34 cellular contexts compared by ENCODE assay signal in the genomic region with DNA sequence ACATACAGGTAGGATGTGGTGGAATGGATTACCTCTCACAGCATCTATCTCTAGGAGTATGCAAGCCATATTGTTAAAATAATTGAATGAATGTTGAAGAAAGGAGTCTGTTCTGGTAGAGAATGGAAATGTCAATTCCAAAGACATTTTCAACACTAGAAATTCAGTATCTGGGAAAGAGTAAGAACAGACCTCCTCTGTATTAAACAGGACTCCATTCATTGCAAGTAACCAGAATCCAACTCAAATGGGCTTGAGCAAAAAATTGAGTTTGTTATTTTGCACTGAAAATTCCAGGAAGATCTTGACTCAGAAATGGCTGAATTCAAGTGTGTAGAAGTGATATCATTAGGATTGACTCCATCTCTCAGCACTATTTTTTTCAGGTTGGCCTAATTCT.
"Had no signal": no experiment of that assay in that cellular context is flagged by ENCODE, and none has a peak within 500 bp of the region (broad histone marks: within the 10 kb centered on the region; RNA-seq: fewer than 3 reads in every experiment).

No MANE protein-coding gene starts in this region.

- H3K36me3 ChIP-seq: MG63 had no signal

- H3K27ac ChIP-seq: KMS-11 had no signal

- H3K9me3 ChIP-seq: MG63 had no signal

- H3K27me3 ChIP-seq: MG63 had no signal

- H3K4me3 ChIP-seq: MG63 had no signal

- DNase-seq: Karpas-422, Kasumi-1, KG1, MG63, MM.1S, MV-4-11, NCI-H1048, NCI-H1092, NCI-H1092 treated with DMSO at 0.1 percent for 48 hours, NCI-H1105, NCI-H1105 treated with DMSO at 0.1 percent for 48 hours, NCI-H1417, NCI-H1417 treated with DMSO at 0.1 percent for 48 hours, NCI-H1436, NCI-H1436 treated with DMSO at 0.1 percent for 48 hours, NCI-H146, NCI-H1694, NCI-H1694 treated with DMSO at 0.1 percent for 48 hours, NCI-H187, NCI-H187 treated with DMSO at 0.1 percent for 48 hours, NCI-H1930, NCI-H2029, NCI-H2029 treated with DMSO at 0.1 percent for 48 hours, NCI-H2081, NCI-H2081 treated with DMSO at 0.1 percent for 48 hours, NCI-H2107, NCI-H2171, NCI-H2171 treated with DMSO at 0.1 percent for 48 hours, NCI-H2227 treated with DMSO at 0.1 percent for 48 hours, NCI-H226, NCI-H345, NCI-H446, NCI-H446 treated with DMSO at 0.1 percent for 48 hours had no signal
